In genomic region chr2:27154990-27155615, GRCh38 we compare ENCODE assay signal across 1 cellular context.
TF ChIP-seq lines count a peak whose summit lies in the region.

No MANE protein-coding gene starts in this region.

TF ChIP-seq in H1, 55 proteins besides CTCF, POLR2A, EP300 and RAD21:
- no peak for TF ChIP-seq CHD1 (IDR thresholded peaks at IDR 0.05; ENCODE audit: low read depth, low read length)
TF ChIP-seq in H1: peak in this region for 0.
